In the genomic region with DNA sequence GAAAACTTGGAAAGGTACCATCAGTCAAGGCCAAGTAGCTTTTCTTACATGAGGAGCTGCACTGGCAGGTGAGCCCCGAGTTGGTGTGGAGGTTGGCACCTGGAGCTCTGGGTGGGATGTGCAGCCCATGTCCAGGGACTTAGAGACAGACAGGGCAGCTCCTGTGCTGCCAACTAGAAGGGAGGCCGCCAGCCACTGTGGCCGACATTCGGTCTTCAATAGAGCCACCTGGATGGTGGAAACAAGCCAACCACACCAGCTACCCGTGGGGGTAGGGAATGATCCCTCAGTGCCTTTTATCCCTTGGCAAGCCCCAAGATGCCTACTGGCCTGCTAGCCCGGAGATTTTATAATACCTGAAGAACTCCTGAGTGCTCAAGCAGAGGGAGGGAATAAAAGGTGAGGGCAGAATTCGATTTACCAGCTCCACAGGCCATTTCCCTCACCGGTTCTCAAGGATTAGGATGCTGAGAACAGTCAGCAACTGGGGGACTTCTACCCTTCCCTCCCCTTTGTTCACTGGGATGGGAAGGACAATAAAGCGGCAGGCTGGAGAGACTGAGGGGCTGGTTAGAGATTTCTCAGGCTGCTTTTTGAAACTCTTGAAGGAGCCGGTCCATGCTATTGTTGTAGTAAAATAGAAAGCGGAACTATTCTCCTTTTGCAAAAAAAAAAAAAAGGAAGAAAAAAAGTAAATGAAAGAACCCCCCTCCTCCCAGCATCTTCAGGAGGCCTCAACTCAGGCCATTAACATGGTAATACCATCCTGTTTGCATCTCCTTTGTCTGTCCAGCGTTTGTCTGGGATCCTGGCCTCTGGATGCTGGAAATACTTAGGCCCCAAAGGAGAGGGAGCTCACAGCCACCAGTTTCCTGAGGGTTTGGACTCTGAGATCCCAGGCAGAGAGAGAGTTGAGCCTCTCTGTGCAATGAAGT, we compare ENCODE assay signal across 13 cellular contexts.
A peak's percentile ranks its signal among the peaks of the same experiment; 100 is the strongest.
DNase-seq lines count a peak whose midpoint lies in the region; ATAC-seq and TF ChIP-seq lines count a peak whose summit lies in the region.
"Had no signal": no experiment of that assay in that cellular context is flagged by ENCODE, and none has a peak within 500 bp of the region (broad histone marks: within the 10 kb centered on the region; RNA-seq: fewer than 3 reads in every experiment).

No MANE protein-coding gene starts in this region.

- H3K4me1 Mint-ChIP-seq in brain, result peaks cover 54% of the 10 kb centered on the region

- H3K4me3 ChIP-seq in trophoblast cell (ENCODE audit: low read depth, low read length), result no peak overlapping the region

- ATAC-seq in GM18517 (IDR thresholded peaks at IDR 0.05; ENCODE audit: unreplicated experiment) (peak; percentile 49), HG03175 (IDR thresholded peaks at IDR 0.05; ENCODE audit: unreplicated experiment) (peak; percentile 53), omental fat pad (ENCODE audit: low FRiP score) (no peak)
- ATAC-seq: left colon had no signal

- peak overlapping the region; percentile 61 for H4K91ac ChIP-seq in trophoblast cell (ENCODE audit: low read depth, low read length)

- no peak overlapping the region for H2BK5ac ChIP-seq in trophoblast cell (ENCODE audit: low read depth, low read length, poor library complexity)

- no peak overlapping the region for H4K8ac ChIP-seq in trophoblast cell (ENCODE audit: low read depth, low read length)

- no peaks in the 10 kb centered on the region for H3K9me3 Mint-ChIP-seq in brain

- H2AK5ac ChIP-seq in trophoblast cell (ENCODE audit: low read length), result peak overlapping the region; percentile 76

- no peak for DNase-seq in trophoblast cell
- DNase-seq in LoVo (ENCODE audit: low spot score), result no peak
- no peak for DNase-seq in GM03348 (ENCODE audit: low spot score)
- DNase-seq in omental fat pad (ENCODE audit: low spot score), result no peak
- DNase-seq in NCI-H446 (lab: John Stamatoyannopoulos, UW), result no peak
- DNase-seq: activated CD4-positive, alpha-beta T cell treated with anti-CD3 and anti-CD28 coated beads, Interleukin-2, amount 50 U/mL, for 1 hour; DMS53; left colon; RPMI8226 had no signal

- peak overlapping the region; percentile 31 for H3K14ac ChIP-seq in trophoblast cell (ENCODE audit: low read length)

- no peak overlapping the region for H3K4me2 ChIP-seq in trophoblast cell (ENCODE audit: low read length)

- H3K27me3 Mint-ChIP-seq in brain, result no peaks in the 10 kb centered on the region
- H3K27me3 Mint-ChIP-seq: activated naive CD8-positive, alpha-beta T cell had no signal

- no peak overlapping the region for H2AFZ ChIP-seq in trophoblast cell (ENCODE audit: insufficient read depth, low read length, poor library complexity)

- H2BK12ac ChIP-seq in trophoblast cell (ENCODE audit: low read length), result peak overlapping the region; percentile 88

- H3K9ac ChIP-seq in trophoblast cell (ENCODE audit: low read length), result no peak overlapping the region

- H3K27me3 ChIP-seq in trophoblast cell (ENCODE audit: insufficient read depth, low read length), result no peaks in the 10 kb centered on the region

- no CpG with 5 or more reads among the region's 12 CpGs for WGBS in trophoblast cell (ENCODE audit: extremely low coverage, insufficient coverage, insufficient read length)

- peaks cover 16 to 27% of the 10 kb centered on the region in 2 experiments for H3K4me1 ChIP-seq in trophoblast cell (ENCODE audit: control insufficient read depth in 1 of 2, insufficient read depth in 2 of 2, low read length in 2 of 2)

- H3K79me2 ChIP-seq in trophoblast cell (ENCODE audit: control insufficient read depth, insufficient read depth, low read length, poor library complexity), result peaks cover 4% of the 10 kb centered on the region

- no peaks in the 10 kb centered on the region for H3K36me3 ChIP-seq in trophoblast cell (ENCODE audit: control insufficient read depth in 1 of 2, insufficient read depth in 2 of 2, low read length in 2 of 2)

- TF ChIP-seq CTCF in brain (conservative IDR thresholded peaks at IDR 0.05), result no peak
- TF ChIP-seq CTCF in omental fat pad (IDR thresholded peaks at IDR 0.05), result no peak

- H3K27ac ChIP-seq in trophoblast cell (ENCODE audit: low read depth, low read length), result no peak overlapping the region

- H3K27ac Mint-ChIP-seq in brain, result peak overlapping the region in 4 of 5 experiments; percentile 21 to 88 (median 42)
- H3K27ac Mint-ChIP-seq: activated naive CD8-positive, alpha-beta T cell had no signal

- no peaks in the 10 kb centered on the region for H3K9me3 ChIP-seq in trophoblast cell (ENCODE audit: insufficient read depth, low read depth, low read length)

- H2BK120ac ChIP-seq in trophoblast cell (ENCODE audit: insufficient read depth, low read length, poor library complexity), result peak overlapping the region; percentile 20

- no peak overlapping the region for H4K12ac ChIP-seq in trophoblast cell (ENCODE audit: low read depth, low read length)

- peaks cover 31% of the 10 kb centered on the region for H3K79me1 ChIP-seq in trophoblast cell (ENCODE audit: low read length)

- H3K23ac ChIP-seq in trophoblast cell (ENCODE audit: low read length), result no peak overlapping the region

- no peak overlapping the region for H3K4me3 Mint-ChIP-seq in brain
- H3K4me3 Mint-ChIP-seq: activated naive CD8-positive, alpha-beta T cell had no signal

- no peak overlapping the region for H3K4ac ChIP-seq in trophoblast cell (ENCODE audit: low read depth, low read length)

- no peak overlapping the region for H3K18ac ChIP-seq in trophoblast cell (ENCODE audit: low read length)

- no peaks in the 10 kb centered on the region for H3K36me3 Mint-ChIP-seq in brain
